ENCODE assay signal across 8 cellular contexts in genomic region chr19:2425622-2426581, GRCh38. TPM values are rescaled to one million over a fixed set of nuclear protein-coding genes. Genes with fewer than 3 reads are reported as not detected.
A peak's percentile ranks its signal among the peaks of the same experiment; 100 is the strongest.
DNase-seq lines count a peak whose midpoint lies in the region; ATAC-seq, FAIRE-seq and TF ChIP-seq lines count a peak whose summit lies in the region.

No MANE protein-coding gene starts in this region.

- H3K27ac ChIP-seq in 22Rv1 = peak overlapping the region; percentile 93
- peak overlapping the region; percentile 100 for H3K27ac ChIP-seq in K562 (ENCODE audit: extremely low read depth, low read depth, low read length)
- peak overlapping the region; percentile 16 for H3K27ac ChIP-seq in mesodermal cell (ENCODE audit: low read depth, low read length, severe bottlenecking)

- H4K20me1 ChIP-seq in K562 (replicated peaks; ENCODE audit: control insufficient read depth, insufficient read depth, low read length) = peaks cover 10% of the 10 kb centered on the region; the same call in 1 of the 2 replicates

- peak overlapping the region; percentile 93 for H3K4me3 Mint-ChIP-seq in HFFc6

- peaks cover 12% of the 10 kb centered on the region for H3K4me1 Mint-ChIP-seq in HFFc6 (ENCODE audit: low read depth)

- 69% methylated on average over 21 of the region's 29 CpGs for WGBS in K562 (ENCODE audit: insufficient coverage, low coverage, missing lambda C conversion rate)
- 71 to 73% methylated on average over 22 to 23 of the region's 29 CpGs for WGBS in mesodermal cell (ENCODE audit: insufficient coverage in 2 of 2), 2 experiments

- H3K27me3 Mint-ChIP-seq in HFFc6 (ENCODE audit: insufficient read depth) = peaks cover 2% of the 10 kb centered on the region

- no peaks in the 10 kb centered on the region for H3K27me3 ChIP-seq in K562 (ENCODE audit: control insufficient read depth in 2 of 2, insufficient read depth in 2 of 2, low read length in 2 of 2)

- H3K9me3 Mint-ChIP-seq in HFFc6 = no peaks in the 10 kb centered on the region

- peak overlapping the region; percentile 98 for H3K27ac Mint-ChIP-seq in HFFc6

- H2AFZ ChIP-seq in K562 (ENCODE audit: low read depth, low read length) = no peak overlapping the region

- peak overlapping the region; percentile 99 to 100 for H3K9ac ChIP-seq in K562 (ENCODE audit: insufficient read depth in 1 of 2, low read depth in 2 of 2, low read length in 2 of 2)

- no peaks in the 10 kb centered on the region for H3K9me3 ChIP-seq in K562 (replicated peaks; ENCODE audit: control insufficient read depth, insufficient read depth, low read depth, low read length)
- no peaks in the 10 kb centered on the region for H3K9me3 ChIP-seq in mesodermal cell (ENCODE audit: control insufficient read depth, low read length)

- no peak for TF ChIP-seq RAD21 in K562 (CRISPR knock-in tag; conservative IDR thresholded peaks at IDR 0.05 in 1 of 2, IDR thresholded peaks at IDR 0.05 in 1 of 2)

- BruUV-seq in K562 (replicated peaks; lab: Mats Ljungman, UMichigan) = no TSS peak

- no peaks in the 10 kb centered on the region for H3K9me1 ChIP-seq in K562 (ENCODE audit: control insufficient read depth, insufficient read depth, low read length)

- ATAC-seq in K562 (no peak), GM18868 (IDR thresholded peaks at IDR 0.05; ENCODE audit: unreplicated experiment) (no peak), HG03097 (IDR thresholded peaks at IDR 0.05; ENCODE audit: low FRiP score, unreplicated experiment) (no peak)

- intact Hi-C loops in K562 (cut with micrococcal nuclease) = no loop called here

- TF ChIP-seq POLR2A in K562 (conservative IDR thresholded peaks at IDR 0.05) = no peak

- no peak for TF ChIP-seq EP300 in K562 (IDR thresholded peaks at IDR 0.05; ENCODE audit: low read length)

- CTCF ChIA-PET in K562 (lab: Yijun Ruan, JAX; ENCODE audit: low intra/inter-chr PET ratio) = no interaction called here

- peaks cover 67% of the 10 kb centered on the region; the same call in 2 of the 3 replicates for H3K36me3 ChIP-seq in K562 (ENCODE audit: control insufficient read depth, insufficient read depth, low read length)
- peaks cover 34% of the 10 kb centered on the region for H3K36me3 ChIP-seq in mesodermal cell (ENCODE audit: control insufficient read depth, insufficient read depth, low read length)

- H3K4me3 ChIP-seq in K562 (peak overlapping the region; percentile 98), mesodermal cell (ENCODE audit: extremely low read depth, insufficient read depth, low read length, poor library complexity, severe bottlenecking) (peak overlapping the region; percentile 97)

- peaks cover 11 to 76% of the 10 kb centered on the region in 2 experiments; a peak in 4 of 5 replicates for H3K4me1 ChIP-seq in K562 (replicated peaks in 1 of 2; ENCODE audit: control insufficient read depth in 2 of 2, insufficient read depth in 2 of 2, low read length in 2 of 2)
- peaks cover 28% of the 10 kb centered on the region for H3K4me1 ChIP-seq in mesodermal cell (ENCODE audit: control insufficient read depth, insufficient read depth, low read length, poor library complexity, severe bottlenecking)

- in situ Hi-C loops in K562 (cut with MboI) = no loop called here

- TF ChIP-seq CTCF in 22Rv1 (IDR thresholded peaks at IDR 0.05) (no peak), HFFc6 (IDR thresholded peaks at IDR 0.05) (0 out of 2 replicates have a peak, but pooled peaks have one; percentile 5), K562 (IDR thresholded peaks at IDR 0.05 in 2 of 3, conservative IDR thresholded peaks at IDR 0.05 in 1 of 3; ENCODE audit: insufficient read depth in 2 of 3, low read depth in 1 of 3, low read length in 3 of 3) (no peak)

- peaks cover 43% of the 10 kb centered on the region for H3K79me2 ChIP-seq in K562 (ENCODE audit: control insufficient read depth, insufficient read depth, low read length)

- DNase-seq in HFFc6 = no peak
- no peak for DNase-seq in K562 (ENCODE audit: extremely low read depth in 1 of 4, low spot score in 3 of 4)
- DNase-seq in NCI-H2081 (lab: John Stamatoyannopoulos, UW) = no peak
- DNase-seq in hepatic stellate cell (ENCODE audit: low spot score) = no peak

- H3K36me3 Mint-ChIP-seq in HFFc6 (ENCODE audit: low read depth) = 0 out of 2 replicates have a peak, but pooled peaks cover 4% of the 10 kb centered on the region

- peak overlapping the region; percentile 98 for H3K4me2 ChIP-seq in K562 (ENCODE audit: insufficient read depth, low read length)

- no peak for FAIRE-seq in K562 (lab: Jason Lieb, UNC)

- POLR2A ChIA-PET in K562 (lab: Yijun Ruan, JAX) = interaction anchor here (0.5 to 1.7 kb wide), 5 partner anchors 13 to 197 kb away, joined by 3 to 5 read pairs (median 4); no protein-coding TSS in a partner anchor

TF ChIP-seq in K562, 482 proteins besides CTCF, POLR2A, EP300 and RAD21 (continues in another document):
- TF ChIP-seq SPI1 (IDR thresholded peaks at IDR 0.05; ENCODE audit: borderline replicate concordance, low read depth, low read length) (no peak), CCAR2 (IDR thresholded peaks at IDR 0.05; ENCODE audit: low read depth, low read length) (no peak), BCL6 (CRISPR knock-in tag; IDR thresholded peaks at IDR 0.05) (no peak)

RNA-seq across cellular contexts. Expression of gene TIMM13, which starts 1.5 kb away (rescaled TPM):
- 100 to 1,000 TPM in 3 of 6 experiments, 10 to 100 TPM in 3; 87.2 to 124 (median 98.8) TPM for total RNA-seq in HFFc6 (2021; fragmentation: NEBNext Ultra II Directional; extraction: Animal tissue kit (Norgen Biotek cat#: 25700))
- 33.4 and 83.5 TPM in 2 replicates for total RNA-seq in K562 (2011; cell fraction: chromatin; rRNA removed; ENCODE audit: low replicate concordance)
- 50.0 and 67.9 TPM in 2 replicates for total RNA-seq in K562 (2011; cell fraction: nucleolus; rRNA removed)
- 30.1 and 33.7 TPM in 2 replicates for total RNA-seq in K562 (2011; cell fraction: nucleoplasm; rRNA removed)
- total RNA-seq in K562 (2014; rRNA removed) = 112 and 140 TPM in 2 replicates
- 13.8 and 18.7 TPM in 2 replicates for total RNA-seq in K562 (2014; rRNA removed; fragmentation: Illumina TruSeq; extraction: Trizol)
- 81.1 and 90.4 TPM in 2 replicates for total RNA-seq in K562 (2015; rRNA removed; fragmentation: Illumina TruSeq; extraction: Trizol)
- 215 and 235 TPM in 2 replicates for total RNA-seq in K562 (2021)
- 35.0 and 50.3 TPM in 2 replicates for polyA plus RNA-seq in K562 (2011; rRNA removed)
- polyA plus RNA-seq in K562 (2011; cell fraction: cytosol; rRNA removed) = 77.5 and 236 TPM in 2 replicates
- polyA plus RNA-seq in K562 (2011; cell fraction: nucleus; rRNA removed) = 41.8 and 63.1 TPM in 2 replicates
- polyA plus RNA-seq in K562 (2012) = 83.8 and 112 TPM in 2 replicates
- polyA plus RNA-seq in K562 (2014; fragmentation: Illumina TruSeq; extraction: Trizol) = 20.3 and 68.0 TPM in 2 replicates
- polyA plus RNA-seq in K562 (2014; fragmentation: Nextera tagmentation; extraction: Ambion mirVana) = 10 to 100 TPM; 17.6 to 71.8 TPM
- 105 and 132 TPM in 2 replicates for polyA plus RNA-seq in K562 (2014; rRNA removed)
- polyA minus RNA-seq in K562 (2011; rRNA and poly(A)+ RNA removed) = 4.1 and 9.6 TPM in 2 replicates
- polyA minus RNA-seq in K562 (2011; cell fraction: cytosol; rRNA and poly(A)+ RNA removed) = 27.2 and 34.0 TPM in 2 replicates
- polyA minus RNA-seq in K562 (2011; cell fraction: nucleus; rRNA and poly(A)+ RNA removed) = 18.0 and 20.1 TPM in 2 replicates
- polyA plus RNA-seq in mesodermal cell (2013, experiment 1 of 2) = 96.2 TPM
- polyA plus RNA-seq in mesodermal cell (2013, experiment 2 of 2) = 71.7 TPM

RNA-seq across cellular contexts. Expression of gene LMNB2, which starts 30.9 kb away (rescaled TPM):
- total RNA-seq in HFFc6 (2021; fragmentation: NEBNext Ultra II Directional; extraction: Animal tissue kit (Norgen Biotek cat#: 25700)) = 100 to 1,000 TPM in 5 of 6 experiments, 10 to 100 TPM in 1; 77.6 to 131 (median 121) TPM
- total RNA-seq in K562 (2011; cell fraction: chromatin; rRNA removed; ENCODE audit: low replicate concordance) = 40.1 and 85.1 TPM in 2 replicates
- 40.9 and 42.2 TPM in 2 replicates for total RNA-seq in K562 (2011; cell fraction: nucleolus; rRNA removed)
- total RNA-seq in K562 (2011; cell fraction: nucleoplasm; rRNA removed) = 35.7 and 48.3 TPM in 2 replicates
- total RNA-seq in K562 (2014; rRNA removed) = 133 and 141 TPM in 2 replicates
- 46.8 and 52.9 TPM in 2 replicates for total RNA-seq in K562 (2014; rRNA removed; fragmentation: Illumina TruSeq; extraction: Trizol)
- total RNA-seq in K562 (2015; rRNA removed; fragmentation: Illumina TruSeq; extraction: Trizol) = 105 and 106 TPM in 2 replicates
- 98.3 and 123 TPM in 2 replicates for total RNA-seq in K562 (2021)
- 90.3 and 94.7 TPM in 2 replicates for polyA plus RNA-seq in K562 (2011; rRNA removed)
- polyA plus RNA-seq in K562 (2011; cell fraction: cytosol; rRNA removed) = 191 and 212 TPM in 2 replicates
- polyA plus RNA-seq in K562 (2011; cell fraction: nucleus; rRNA removed) = 59.1 and 76.5 TPM in 2 replicates
- 58.8 and 94.2 TPM in 2 replicates for polyA plus RNA-seq in K562 (2012)
- 117 and 161 TPM in 2 replicates for polyA plus RNA-seq in K562 (2014; fragmentation: Illumina TruSeq; extraction: Trizol)
- under 1 TPM; 0.48 to 0.71 TPM for polyA plus RNA-seq in K562 (2014; fragmentation: Nextera tagmentation; extraction: Ambion mirVana)
- 94.5 and 105 TPM in 2 replicates for polyA plus RNA-seq in K562 (2014; rRNA removed)
- polyA minus RNA-seq in K562 (2011; rRNA and poly(A)+ RNA removed) = 57.4 and 85.2 TPM in 2 replicates
- 48.5 and 69.4 TPM in 2 replicates for polyA minus RNA-seq in K562 (2011; cell fraction: cytosol; rRNA and poly(A)+ RNA removed)
- 10.8 and 13.6 TPM in 2 replicates for polyA minus RNA-seq in K562 (2011; cell fraction: nucleus; rRNA and poly(A)+ RNA removed)
- polyA plus RNA-seq in mesodermal cell (2013, experiment 1 of 2) = 83.7 TPM
- polyA plus RNA-seq in mesodermal cell (2013, experiment 2 of 2) = 74.4 TPM

RNA-seq across cellular contexts. Expression of gene GADD45B, which starts 50.0 kb away (rescaled TPM):
- 10 to 100 TPM; 35.5 to 55.7 (median 39.1) TPM for total RNA-seq in HFFc6 (2021; fragmentation: NEBNext Ultra II Directional; extraction: Animal tissue kit (Norgen Biotek cat#: 25700))
- total RNA-seq in K562 (2011; cell fraction: chromatin; rRNA removed; ENCODE audit: low replicate concordance) = 7.1 and 17.3 TPM in 2 replicates
- total RNA-seq in K562 (2011; cell fraction: nucleolus; rRNA removed) = 18.6 and 27.0 TPM in 2 replicates
- total RNA-seq in K562 (2011; cell fraction: nucleoplasm; rRNA removed) = 12.8 and 19.0 TPM in 2 replicates
- total RNA-seq in K562 (2014; rRNA removed) (3.9 and 4.1 TPM in 2 replicates), K562 (2014; rRNA removed; fragmentation: Illumina TruSeq; extraction: Trizol) (1.7 and 2.1 TPM in 2 replicates), K562 (2015; rRNA removed; fragmentation: Illumina TruSeq; extraction: Trizol) (1.9 and 2.0 TPM in 2 replicates), K562 (2021) (2.9 and 3.1 TPM in 2 replicates)
- polyA plus RNA-seq in K562 (2011; rRNA removed) (2.7 and 4.7 TPM in 2 replicates), K562 (2014; fragmentation: Illumina TruSeq; extraction: Trizol) (0.79 and 1.0 TPM in 2 replicates), K562 (2014; fragmentation: Nextera tagmentation; extraction: Ambion mirVana) (under 1 TPM; 0.06 to 0.18 TPM), K562 (2014; rRNA removed) (2.5 and 2.7 TPM in 2 replicates)
- polyA plus RNA-seq in K562 (2011; cell fraction: cytosol; rRNA removed) = 5.2 and 6.5 TPM in 2 replicates
- 8.7 and 19.6 TPM in 2 replicates for polyA plus RNA-seq in K562 (2011; cell fraction: nucleus; rRNA removed)
- polyA plus RNA-seq in K562 (2012) = 2.9 and 8.2 TPM in 2 replicates
- polyA minus RNA-seq in K562 (2011; rRNA and poly(A)+ RNA removed) = 3.5 and 5.2 TPM in 2 replicates
- polyA minus RNA-seq in K562 (2011; cell fraction: cytosol; rRNA and poly(A)+ RNA removed) = 4.3 and 18.2 TPM in 2 replicates
- 17.8 and 31.2 TPM in 2 replicates for polyA minus RNA-seq in K562 (2011; cell fraction: nucleus; rRNA and poly(A)+ RNA removed)
- 28.2 TPM for polyA plus RNA-seq in mesodermal cell (2013, experiment 1 of 2)
- 27.5 TPM for polyA plus RNA-seq in mesodermal cell (2013, experiment 2 of 2)

Comparison
In these comparisons a context has a peak if more than half of its experiments do, and no peak if none do; other contexts are left out.
1. H3K27ac ChIP-seq: peak in every context shown above with its lines; median percentile 100 in K562; 93 in 22Rv1; 16 in mesodermal cell.